In genomic region chr9:33687779-33688178, GRCh38 we compare ENCODE assay signal across 17 cellular contexts.
DNase-seq lines count a peak whose midpoint lies in the region; ATAC-seq, FAIRE-seq and TF ChIP-seq lines count a peak whose summit lies in the region.
"Had no signal": no experiment of that assay in that cellular context is flagged by ENCODE, and none has a peak within 500 bp of the region (broad histone marks: within the 10 kb centered on the region; RNA-seq: fewer than 3 reads in every experiment).

No MANE protein-coding gene starts in this region.

- intact Hi-C loops in colonic mucosa (cut with DNase I) (no loop called here), dorsolateral prefrontal cortex (cut with DNase I) (no loop called here)

- no peak for FAIRE-seq in H54 (lab: Jason Lieb, UNC)

- no peaks in the 10 kb centered on the region for H3K4me1 Mint-ChIP-seq in activated T-helper 17 cell treated with anti-CD3 and anti-CD28 coated beads, Interleukin-2, amount 50 U/mL, for 72 hours

- H3K27ac ChIP-seq in colonic mucosa (no peak overlapping the region), dorsolateral prefrontal cortex (no peak overlapping the region)
- H3K27ac ChIP-seq: body of pancreas had no signal

- H3K36me3 ChIP-seq in MG63 (no peaks in the 10 kb centered on the region), colonic mucosa (no peaks in the 10 kb centered on the region)
- H3K36me3 ChIP-seq: BLaER1 treated with 17β-estradiol and CSF1 and Interleukin-3, amounts not matched to agents 10 nM and 100 nM had no signal

- H3K4me3 Mint-ChIP-seq in activated T-helper 17 cell treated with anti-CD3 and anti-CD28 coated beads, Interleukin-2, amount 50 U/mL, for 72 hours = no peak overlapping the region
- H3K4me3 Mint-ChIP-seq: activated T-cell treated with anti-CD3 and anti-CD28 coated beads, Interleukin-2, amount 50 U/mL, for 72 hours; IgD-negative memory B cell; naive B cell had no signal

- TF ChIP-seq POLR2A in H54 (IDR thresholded peaks at IDR 0.05; ENCODE audit: low read depth, low read length) = no peak

- no peak overlapping the region for H3K9ac ChIP-seq in colonic mucosa (ENCODE audit: low read depth in 2 of 2, low read length in 2 of 2)
- H3K9ac ChIP-seq: BLaER1 treated with 17β-estradiol and CSF1 and Interleukin-3, amounts not matched to agents 10 nM and 100 nM had no signal

- H3K36me3 Mint-ChIP-seq in activated T-helper 17 cell treated with anti-CD3 and anti-CD28 coated beads, Interleukin-2, amount 50 U/mL, for 72 hours (ENCODE audit: low read depth) = no peaks in the 10 kb centered on the region
- H3K36me3 Mint-ChIP-seq: IgD-negative memory B cell, naive B cell had no signal

- DNase-seq in COLO829 (ENCODE audit: low spot score) = peak; percentile 56
- peak; percentile 0 for DNase-seq in MG63
- peak; percentile 90 for DNase-seq in NCI-H748 treated with DMSO at 0.1 percent for 48 hours (lab: John Stamatoyannopoulos, UW)
- peak; percentile 19 for DNase-seq in colonic mucosa
- DNase-seq in effector CD8-positive, alpha-beta T cell (lab: John Stamatoyannopoulos, UW) = no peak
- DNase-seq in dorsolateral prefrontal cortex = no peak
- DNase-seq in H54 (ENCODE audit: insufficient read length, low spot score) = no peak
- DNase-seq: activated T-cell treated with anti-CD3 and anti-CD28 coated beads, Interleukin-2, amount 50 U/mL, for 72 hours; H7; islet precursor cell; naive B cell; PC-3 had no signal

- TF ChIP-seq CTCF in colonic mucosa (IDR thresholded peaks at IDR 0.05) (no peak), dorsolateral prefrontal cortex (IDR thresholded peaks at IDR 0.05 in 54 of 56, conservative IDR thresholded peaks at IDR 0.05 in 2 of 56; ENCODE audit: low read depth in 1 of 56, partially characterized antibody in 56 of 56) (no peak)

- H3K4me1 ChIP-seq in colonic mucosa = no peaks in the 10 kb centered on the region
- H3K4me1 ChIP-seq: body of pancreas had no signal

- no peaks in the 10 kb centered on the region for H3K27me3 ChIP-seq in MG63
- H3K27me3 ChIP-seq in colonic mucosa = peaks cover 5% of the 10 kb centered on the region
- H3K27me3 ChIP-seq in dorsolateral prefrontal cortex = no peaks in the 10 kb centered on the region
- H3K27me3 ChIP-seq: BLaER1 treated with 17β-estradiol and CSF1 and Interleukin-3, amounts not matched to agents 10 nM and 100 nM; body of pancreas had no signal

- peaks cover 34% of the 10 kb centered on the region for H3K27me3 Mint-ChIP-seq in activated T-helper 17 cell treated with anti-CD3 and anti-CD28 coated beads, Interleukin-2, amount 50 U/mL, for 72 hours

- ATAC-seq in activated T-helper 17 cell treated with anti-CD3 and anti-CD28 coated beads, Interleukin-2, amount 50 U/mL, for 72 hours (replicated peaks) = no peak
- ATAC-seq: activated T-cell treated with anti-CD3 and anti-CD28 coated beads, Interleukin-2, amount 50 U/mL, for 72 hours; body of pancreas; PC-3; sciatic nerve had no signal

- no peak overlapping the region for H3K4me3 ChIP-seq in MG63
- no peak overlapping the region for H3K4me3 ChIP-seq in colonic mucosa
- H3K4me3 ChIP-seq in dorsolateral prefrontal cortex = no peak overlapping the region
- H3K4me3 ChIP-seq: BLaER1 treated with 17β-estradiol and CSF1 and Interleukin-3, amounts not matched to agents 10 nM and 100 nM; body of pancreas had no signal

- no peaks in the 10 kb centered on the region for H3K9me3 Mint-ChIP-seq in activated T-helper 17 cell treated with anti-CD3 and anti-CD28 coated beads, Interleukin-2, amount 50 U/mL, for 72 hours
- H3K9me3 Mint-ChIP-seq: activated T-cell treated with anti-CD3 and anti-CD28 coated beads, Interleukin-2, amount 50 U/mL, for 72 hours; IgD-negative memory B cell; naive B cell had no signal

- H3K27ac Mint-ChIP-seq in activated T-helper 17 cell treated with anti-CD3 and anti-CD28 coated beads, Interleukin-2, amount 50 U/mL, for 72 hours = no peak overlapping the region
- H3K27ac Mint-ChIP-seq: activated T-cell treated with anti-CD3 and anti-CD28 coated beads, Interleukin-2, amount 50 U/mL, for 72 hours; IgD-negative memory B cell; naive B cell had no signal

- no peaks in the 10 kb centered on the region for H3K9me3 ChIP-seq in MG63
- no peaks in the 10 kb centered on the region for H3K9me3 ChIP-seq in colonic mucosa
- H3K9me3 ChIP-seq: BLaER1 treated with 17β-estradiol and CSF1 and Interleukin-3, amounts not matched to agents 10 nM and 100 nM; body of pancreas had no signal

Comparison
In these comparisons a context has a peak if more than half of its experiments do, and no peak if none do; other contexts are left out.
1. DNase-seq: peak in COLO829 (single experiment), MG63 (single experiment), NCI-H748 treated with DMSO at 0.1 percent for 48 hours (single experiment) and colonic mucosa (single experiment); none in effector CD8-positive, alpha-beta T cell (single experiment), dorsolateral prefrontal cortex (0 of 10) and H54 (single experiment).